Comparison of ENCODE assay signal across 1 cellular context in the genomic region with DNA sequence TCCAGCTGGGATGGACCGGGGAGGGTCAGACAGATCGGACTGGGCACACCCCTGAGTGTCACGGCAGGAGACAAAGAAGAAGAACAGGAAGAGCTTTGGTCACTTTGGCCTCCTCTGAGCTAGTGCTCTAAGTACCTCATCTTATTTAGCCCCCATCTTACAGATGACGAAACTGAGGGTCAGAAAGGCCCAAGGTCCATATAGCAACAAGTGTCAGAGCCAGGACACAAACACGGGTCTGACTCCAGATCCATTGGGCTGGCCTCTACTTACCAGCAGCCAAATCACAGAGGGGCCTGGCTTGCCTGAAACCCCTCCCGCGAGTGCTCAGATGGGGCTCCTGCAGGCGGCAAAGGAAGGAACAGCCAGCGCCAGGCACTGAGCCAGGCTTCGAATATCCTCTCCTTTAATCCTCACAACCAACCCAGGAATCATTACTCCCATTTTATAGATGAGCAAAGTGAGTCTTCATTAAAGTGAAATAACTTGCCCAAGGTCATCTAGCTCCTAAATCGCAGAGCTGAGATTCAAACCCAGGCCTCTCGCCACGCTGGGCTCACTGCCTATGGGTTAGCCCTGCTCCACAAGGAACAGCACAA.
TF ChIP-seq lines count a peak whose summit lies in the region.

No MANE protein-coding gene starts in this region.

TF ChIP-seq in HCT116, 20 proteins besides CTCF, POLR2A, EP300 and RAD21 (continued from another document):
- TF ChIP-seq SP1 (IDR thresholded peaks at IDR 0.05; ENCODE audit: low read depth) (no peak), EZH2phosphoT487 (IDR thresholded peaks at IDR 0.05; ENCODE audit: borderline replicate concordance) (no peak), EZH2 (IDR thresholded peaks at IDR 0.05) (no peak), CEBPB (IDR thresholded peaks at IDR 0.05; ENCODE audit: low read depth) (no peak), SRF (IDR thresholded peaks at IDR 0.05; ENCODE audit: low read depth) (no peak), ZNF274 (IDR thresholded peaks at IDR 0.05; ENCODE audit: low read depth, low read length) (no peak)
